ENCODE assay signal across 37 cellular contexts in genomic region chr10:120229641-120230040, GRCh38.
A peak's percentile ranks its signal among the peaks of the same experiment; 100 is the strongest.
DNase-seq lines count a peak whose midpoint lies in the region; ATAC-seq, FAIRE-seq and TF ChIP-seq lines count a peak whose summit lies in the region.
"Had no signal": no experiment of that assay in that cellular context is flagged by ENCODE, and none has a peak within 500 bp of the region (broad histone marks: within the 10 kb centered on the region; RNA-seq: fewer than 3 reads in every experiment).

No MANE protein-coding gene starts in this region.

- H3K4me1 Mint-ChIP-seq in stimulated activated effector memory CD8-positive, alpha-beta T cell treated with anti-CD3 and anti-CD28 coated beads, Interleukin-12 subunit alpha, Interleukin-12 subunit beta, amount 100 ng/mL, for 72 hours, result no peaks in the 10 kb centered on the region
- H3K4me1 Mint-ChIP-seq: B cell; CD14-positive monocyte; CD4-positive, alpha-beta memory T cell; CD4-positive, CD25-positive, alpha-beta regulatory T cell; CD8-positive, alpha-beta memory T cell had no signal

- TF ChIP-seq EP300 in HepG2 (IDR thresholded peaks at IDR 0.05; ENCODE audit: low read depth in 2 of 2, low read length in 2 of 2) (no peak), HepG2 (CRISPR knock-in tag; IDR thresholded peaks at IDR 0.05; ENCODE audit: borderline replicate concordance) (no peak)

- H4K20me1 ChIP-seq in HepG2 (ENCODE audit: insufficient read depth, low read length), result no peaks in the 10 kb centered on the region
- H4K20me1 ChIP-seq: BLaER1; BLaER1 treated with 17β-estradiol and CSF1 and Interleukin-3, amounts not matched to agents 10 nM and 100 nM had no signal

- no peak overlapping the region for H3K27ac Mint-ChIP-seq in stimulated activated effector memory CD8-positive, alpha-beta T cell treated with anti-CD3 and anti-CD28 coated beads, Interleukin-12 subunit alpha, Interleukin-12 subunit beta, amount 100 ng/mL, for 72 hours
- H3K27ac Mint-ChIP-seq: B cell; CD14-positive monocyte; CD4-positive, alpha-beta memory T cell; CD4-positive, alpha-beta T cell; CD4-positive, CD25-positive, alpha-beta regulatory T cell; CD8-positive, alpha-beta memory T cell; CD8-positive, alpha-beta T cell had no signal

- intact Hi-C loops in HepG2 (cut with micrococcal nuclease; ENCODE audit: unreplicated experiment), result no loop called here
- intact Hi-C loops in right lobe of liver (cut with DNase I), result no loop called here
- intact Hi-C loops in left colon (cut with DNase I, micrococcal nuclease), result no loop called here
- intact Hi-C loops in mucosa of descending colon (cut with DNase I, micrococcal nuclease), result no loop called here

- peak; percentile 11 for DNase-seq in HepG2 (ENCODE audit: low spot score)
- no peak for DNase-seq in right lobe of liver
- no peak for DNase-seq in left colon
- DNase-seq in mucosa of descending colon, result no peak
- DNase-seq in stimulated activated effector memory CD8-positive, alpha-beta T cell treated with anti-CD3 and anti-CD28 coated beads, Interleukin-12 subunit alpha, Interleukin-12 subunit beta, amount 100 ng/mL, for 72 hours (ENCODE audit: low spot score in 2 of 2), result no peak
- DNase-seq in activated gamma-delta T cell (lab: John Stamatoyannopoulos, UW), result no peak
- DNase-seq in NCI-H345 treated with DMSO at 0.1 percent for 48 hours (lab: John Stamatoyannopoulos, UW; ENCODE audit: unreplicated experiment), result no peak
- DNase-seq in NCI-H1436 (lab: John Stamatoyannopoulos, UW), result no peak
- DNase-seq: 8988T; ACHN; AML-193; BE2C; C1 segment of cervical spinal cord; Caco-2; Calu3; CD4-positive, alpha-beta memory T cell; CD4-positive, alpha-beta T cell; CD4-positive, CD25-positive, alpha-beta regulatory T cell; CD8-positive, alpha-beta memory T cell; CD8-positive, alpha-beta T cell; COR-L47; DMS 273 treated with DMSO at 0.1 percent for 48 hours; DMS153; DMS53; DMS79; DMS79 treated with DMSO at 0.1 percent for 48 hours; DND-41; EL had no signal

- no peak overlapping the region for H3K9ac ChIP-seq in HepG2 (ENCODE audit: insufficient read depth, low read depth, low read length)
- H3K9ac ChIP-seq: BLaER1; BLaER1 treated with 17β-estradiol and CSF1 and Interleukin-3, amounts not matched to agents 10 nM and 100 nM had no signal

- TF ChIP-seq RAD21 in HepG2 (CRISPR knock-in tag; IDR thresholded peaks at IDR 0.05), result no peak

- ATAC-seq in HepG2 (peak; percentile 75), right lobe of liver (no peak), left colon (peak; percentile 61), mucosa of descending colon (peak; percentile 17)
- peak; percentile 38 for ATAC-seq in stimulated activated effector memory CD8-positive, alpha-beta T cell treated with anti-CD3 and anti-CD28 coated beads, Interleukin-12 subunit alpha, Interleukin-12 subunit beta, amount 100 ng/mL, for 72 hours
- ATAC-seq: A549; CD8-positive, alpha-beta T cell had no signal

- peaks cover 6% of the 10 kb centered on the region for H3K9me3 Mint-ChIP-seq in stimulated activated effector memory CD8-positive, alpha-beta T cell treated with anti-CD3 and anti-CD28 coated beads, Interleukin-12 subunit alpha, Interleukin-12 subunit beta, amount 100 ng/mL, for 72 hours

- POLR2A ChIA-PET in HepG2 (lab: Yijun Ruan, JAX), result no interaction called here

- H3K4me2 ChIP-seq in HepG2 (ENCODE audit: low read depth, low read length), result no peak overlapping the region
- H3K4me2 ChIP-seq: A549; BLaER1; BLaER1 treated with 17β-estradiol and CSF1 and Interleukin-3, amounts not matched to agents 10 nM and 100 nM had no signal

- no peaks in the 10 kb centered on the region for H3K36me3 Mint-ChIP-seq in stimulated activated effector memory CD8-positive, alpha-beta T cell treated with anti-CD3 and anti-CD28 coated beads, Interleukin-12 subunit alpha, Interleukin-12 subunit beta, amount 100 ng/mL, for 72 hours
- H3K36me3 Mint-ChIP-seq: CD14-positive monocyte; CD4-positive, alpha-beta memory T cell; CD4-positive, CD25-positive, alpha-beta regulatory T cell; CD8-positive, alpha-beta memory T cell; CD8-positive, alpha-beta T cell had no signal

- TF ChIP-seq POLR2A in HepG2 (IDR thresholded peaks at IDR 0.05; ENCODE audit: insufficient read depth in 1 of 2, low read depth in 2 of 2, low read length in 2 of 2) (no peak), right lobe of liver (IDR thresholded peaks at IDR 0.05) (no peak)

- no peak overlapping the region for H2AFZ ChIP-seq in HepG2 (ENCODE audit: low read length)

- in situ Hi-C loops in HepG2 (cut with HindIII; ENCODE audit: extremely low pct_ligation_motif_present, low pct_unique_long_range_greater_than_20kb), result loop anchor here (5.0 kb wide), 1 partner anchor 103 kb away; no protein-coding TSS in a partner anchor

- WGBS in HepG2 (ENCODE audit: low lambda C conversion rate), result 1% methylated on average over 4 of the region's 4 CpGs
- WGBS in right lobe of liver (ENCODE audit: insufficient coverage, low coverage, low lambda C conversion rate, missing lambda C conversion rate), result 34% methylated on average over 4 of the region's 4 CpGs

- CTCF ChIA-PET in HepG2 (lab: Yijun Ruan, JAX; ENCODE audit: low intra/inter-chr PET ratio, low total read pairs), result no interaction called here

- TF ChIP-seq CTCF in HepG2 (CRISPR knock-in tag; IDR thresholded peaks at IDR 0.05) (no peak), right lobe of liver (IDR thresholded peaks at IDR 0.05) (no peak), mucosa of descending colon (IDR thresholded peaks at IDR 0.05) (no peak)

- no TSS peak for BruUV-seq in HepG2 (replicated peaks; lab: Mats Ljungman, UMichigan)

- no peak for FAIRE-seq in HepG2 (lab: Jason Lieb, UNC)
- FAIRE-seq: A204.1, A549, D721Med had no signal

- no peaks in the 10 kb centered on the region for H3K36me3 ChIP-seq in HepG2 (replicated peaks in 1 of 2; ENCODE audit: control insufficient read depth in 1 of 2, insufficient read depth in 2 of 2, low read length in 2 of 2)
- no peaks in the 10 kb centered on the region for H3K36me3 ChIP-seq in right lobe of liver
- no peaks in the 10 kb centered on the region for H3K36me3 ChIP-seq in mucosa of descending colon (ENCODE audit: low read depth)
- H3K36me3 ChIP-seq: BE2C; BLaER1; BLaER1 treated with 17β-estradiol and CSF1 and Interleukin-3, amounts not matched to agents 10 nM and 100 nM had no signal

- H3K4me1 ChIP-seq in HepG2 (ENCODE audit: insufficient read depth, low read length), result peaks cover 10% of the 10 kb centered on the region
- no peaks in the 10 kb centered on the region for H3K4me1 ChIP-seq in right lobe of liver
- no peaks in the 10 kb centered on the region for H3K4me1 ChIP-seq in mucosa of descending colon (ENCODE audit: low read depth)
- H3K4me1 ChIP-seq: A549; BE2C; BLaER1; BLaER1 treated with 17β-estradiol and CSF1 and Interleukin-3, amounts not matched to agents 10 nM and 100 nM; Caco-2 had no signal

- no peaks in the 10 kb centered on the region for H3K9me3 ChIP-seq in HepG2 (ENCODE audit: low read length)
- H3K9me3 ChIP-seq in right lobe of liver, result no peaks in the 10 kb centered on the region
- no peaks in the 10 kb centered on the region for H3K9me3 ChIP-seq in mucosa of descending colon
- H3K9me3 ChIP-seq: A549, BE2C, BLaER1, Caco-2 had no signal

- H3K4me3 ChIP-seq in HepG2 (replicated peaks in 1 of 3; ENCODE audit: insufficient read depth in 1 of 3, low read depth in 2 of 3, low read length in 3 of 3) (no peak overlapping the region), right lobe of liver (no peak overlapping the region), mucosa of descending colon (no peak overlapping the region)
- H3K4me3 ChIP-seq: A549; BLaER1; BLaER1 treated with 17β-estradiol and CSF1 and Interleukin-3, amounts not matched to agents 10 nM and 100 nM had no signal

- no peak overlapping the region for H3K27ac ChIP-seq in HepG2 (ENCODE audit: extremely low read length, insufficient read depth, low read length)
- no peak overlapping the region for H3K27ac ChIP-seq in right lobe of liver
- H3K27ac ChIP-seq: 22Rv1; A549; BLaER1; BLaER1 treated with 17β-estradiol and CSF1 and Interleukin-3, amounts not matched to agents 10 nM and 100 nM; C4-2B had no signal

- no peaks in the 10 kb centered on the region for H3K79me2 ChIP-seq in HepG2 (ENCODE audit: insufficient read depth, low read length)

- H3K27me3 ChIP-seq in HepG2 (ENCODE audit: control insufficient read depth in 1 of 2, insufficient read depth in 2 of 2, low read length in 2 of 2) (no peaks in the 10 kb centered on the region), right lobe of liver (no peaks in the 10 kb centered on the region)
- H3K27me3 ChIP-seq: BE2C; BLaER1; BLaER1 treated with 17β-estradiol and CSF1 and Interleukin-3, amounts not matched to agents 10 nM and 100 nM had no signal

- H3K4me3 Mint-ChIP-seq in stimulated activated effector memory CD8-positive, alpha-beta T cell treated with anti-CD3 and anti-CD28 coated beads, Interleukin-12 subunit alpha, Interleukin-12 subunit beta, amount 100 ng/mL, for 72 hours, result no peak overlapping the region
- H3K4me3 Mint-ChIP-seq: B cell; CD14-positive monocyte; CD4-positive, alpha-beta memory T cell; CD4-positive, alpha-beta T cell; CD4-positive, CD25-positive, alpha-beta regulatory T cell; CD8-positive, alpha-beta memory T cell; CD8-positive, alpha-beta T cell had no signal

TF ChIP-seq in HepG2, 621 proteins besides CTCF, POLR2A, EP300 and RAD21:
- 0 out of 2 replicates have a peak, but pooled peaks have one; percentile 34 for TF ChIP-seq PPARG (CRISPR knock-in tag; conservative IDR thresholded peaks at IDR 0.05)
- TF ChIP-seq ZNF598 (CRISPR knock-in tag; IDR thresholded peaks at IDR 0.05; ENCODE audit: borderline replicate concordance), result no peak

Comparison
In these comparisons a context has a peak if more than half of its experiments do, and no peak if none do; other contexts are left out.
1. ATAC-seq: peak in HepG2 (single experiment), left colon (single experiment), mucosa of descending colon (single experiment) and stimulated activated effector memory CD8-positive, alpha-beta T cell treated with anti-CD3 and anti-CD28 coated beads, Interleukin-12 subunit alpha, Interleukin-12 subunit beta, amount 100 ng/mL, for 72 hours (single experiment); none in right lobe of liver (0 of 4).